ENCODE assay signal across 14 cellular contexts in genomic region chr20:1871807-1872455, GRCh38. TPM values are rescaled to one million over a fixed set of nuclear protein-coding genes. Genes with fewer than 3 reads are reported as not detected.
DNase-seq lines count a peak whose midpoint lies in the region; ATAC-seq, FAIRE-seq and TF ChIP-seq lines count a peak whose summit lies in the region.
"Had no signal": no experiment of that assay in that cellular context is flagged by ENCODE, and none has a peak within 500 bp of the region (broad histone marks: within the 10 kb centered on the region; RNA-seq: fewer than 3 reads in every experiment).

No MANE protein-coding gene starts in this region.

- no peak overlapping the region for H2BK5ac ChIP-seq in H1 (ENCODE audit: low read depth, low read length)

- POLR2A ChIA-PET in H1 (lab: Charles Lee; ENCODE audit: partially characterized antibody) = no interaction called here

- no peak overlapping the region for H3K27ac ChIP-seq in H1 (ENCODE audit: low read depth, low read length)
- H3K27ac ChIP-seq in effector memory CD4-positive, alpha-beta T cell (ENCODE audit: insufficient read depth, low read length, poor library complexity, severe bottlenecking) = no peak overlapping the region

- no peak for TF ChIP-seq POLR2A in H1 (IDR thresholded peaks at IDR 0.05; ENCODE audit: control extremely low read depth in 1 of 2, low read depth in 2 of 2, low read length in 2 of 2)

- H2BK15ac ChIP-seq in H1 (ENCODE audit: low read length) = peak overlapping the region; percentile 1; the same call in 1 of the 2 replicates

- H2BK20ac ChIP-seq in H1 (ENCODE audit: low read length) = no peak overlapping the region

- peaks cover 2% of the 10 kb centered on the region; the same call in 1 of the 2 replicates for H3K23me2 ChIP-seq in H1 (ENCODE audit: low read depth, low read length)

- H2AFZ ChIP-seq in H1 (ENCODE audit: low read length) = no peak overlapping the region

- intact Hi-C loops in activated naive CD4-positive, alpha-beta T cell treated with anti-CD3 and anti-CD28 coated beads for 36 hours (cut with micrococcal nuclease) = no loop called here

- TF ChIP-seq RAD21 in H1 (IDR thresholded peaks at IDR 0.05 in 1 of 2, conservative IDR thresholded peaks at IDR 0.05 in 1 of 2; ENCODE audit: low read depth in 2 of 2, low read length in 2 of 2) = no peak

- H2AK5ac ChIP-seq in H1 (ENCODE audit: low read depth, low read length) = no peak overlapping the region

- no peak for TF ChIP-seq EP300 in H1 (IDR thresholded peaks at IDR 0.05; ENCODE audit: borderline replicate concordance in 1 of 2, low read depth in 2 of 2, low read length in 2 of 2)

- H3K18ac ChIP-seq in H1 (ENCODE audit: extremely low read depth, low read length) = no peak overlapping the region

- H4K5ac ChIP-seq in H1 (ENCODE audit: insufficient read length, low read depth, low read length) = no peak overlapping the region

- peaks cover 25% of the 10 kb centered on the region for H3K27me3 Mint-ChIP-seq in activated naive CD4-positive, alpha-beta T cell treated with anti-CD3 and anti-CD28 coated beads for 36 hours (ENCODE audit: low read depth)
- H3K27me3 Mint-ChIP-seq in activated naive CD4-positive, alpha-beta T cell treated with anti-CD3 and anti-CD28 coated beads, Interleukin-2, amount 10 ng/mL, durations not matched to agents 7 days and 5 days = peaks cover 38% of the 10 kb centered on the region
- peaks cover 44% of the 10 kb centered on the region for H3K27me3 Mint-ChIP-seq in stimulated activated naive CD8-positive, alpha-beta T cell treated with anti-CD3 and anti-CD28 coated beads, Interleukin-15, amount 100 ng/mL, for 72 hours

- H2BK120ac ChIP-seq in H1 (replicated peaks; ENCODE audit: low read depth, low read length) = no peak overlapping the region

- in situ Hi-C loops in G401 (cut with HindIII; ENCODE audit: low sequenced_read_pairs) = no loop called here

- ATAC-seq in HG02884 (IDR thresholded peaks at IDR 0.05; ENCODE audit: unreplicated experiment) = peak; percentile 43
- ATAC-seq in stimulated activated naive CD8-positive, alpha-beta T cell treated with anti-CD3 and anti-CD28 coated beads, Interleukin-15, amount 100 ng/mL, for 72 hours = peak; percentile 85
- ATAC-seq: left lobe of liver had no signal

- H3K4me3 Mint-ChIP-seq in activated naive CD4-positive, alpha-beta T cell treated with anti-CD3 and anti-CD28 coated beads for 36 hours = no peak overlapping the region
- H3K4me3 Mint-ChIP-seq in activated naive CD4-positive, alpha-beta T cell treated with anti-CD3 and anti-CD28 coated beads, Interleukin-2, amount 10 ng/mL, durations not matched to agents 7 days and 5 days = no peak overlapping the region
- H3K4me3 Mint-ChIP-seq in stimulated activated naive CD8-positive, alpha-beta T cell treated with anti-CD3 and anti-CD28 coated beads, Interleukin-15, amount 100 ng/mL, for 72 hours = no peak overlapping the region

- H3K36me3 Mint-ChIP-seq in activated naive CD4-positive, alpha-beta T cell treated with anti-CD3 and anti-CD28 coated beads for 36 hours (ENCODE audit: low read depth) = no peaks in the 10 kb centered on the region
- no peaks in the 10 kb centered on the region for H3K36me3 Mint-ChIP-seq in activated naive CD4-positive, alpha-beta T cell treated with anti-CD3 and anti-CD28 coated beads, Interleukin-2, amount 10 ng/mL, durations not matched to agents 7 days and 5 days

- no peak overlapping the region for H3K4me2 ChIP-seq in H1 (ENCODE audit: insufficient read depth in 1 of 2, low read depth in 2 of 2, low read length in 2 of 2)

- H4K91ac ChIP-seq in H1 (replicated peaks; ENCODE audit: insufficient read length, low read length) = no peak overlapping the region

- no peak overlapping the region for H3K23ac ChIP-seq in H1 (ENCODE audit: insufficient read length)

- H3K56ac ChIP-seq in H1 (replicated peaks; ENCODE audit: insufficient read length, low read depth, low read length) = no peak overlapping the region

- peak; percentile 20 for DNase-seq in activated naive CD4-positive, alpha-beta T cell treated with anti-CD3 and anti-CD28 coated beads for 36 hours
- no peak for DNase-seq in activated naive CD4-positive, alpha-beta T cell treated with anti-CD3 and anti-CD28 coated beads, Interleukin-2, amount 10 ng/mL, durations not matched to agents 7 days and 5 days
- DNase-seq in H1 (ENCODE audit: low read depth in 1 of 2, low spot score in 2 of 2) (no peak), G401 (ENCODE audit: low spot score) (no peak), DMS 273 treated with DMSO at 0.1 percent for 48 hours (lab: John Stamatoyannopoulos, UW) (no peak)
- peak; percentile 12 to 43 for DNase-seq in stimulated activated naive CD8-positive, alpha-beta T cell treated with anti-CD3 and anti-CD28 coated beads, Interleukin-15, amount 100 ng/mL, for 72 hours
- no peak for DNase-seq in effector memory CD4-positive, alpha-beta T cell
- DNase-seq: effector CD8-positive, alpha-beta T cell; glutamatergic neuron; H7; NCI-H446; spleen had no signal

- no peaks in the 10 kb centered on the region for H3K79me2 ChIP-seq in H1 (ENCODE audit: control insufficient read depth in 1 of 2, insufficient read depth in 2 of 2, low read length in 2 of 2)

- peaks cover 0 to under 1% (median 0%) of the 10 kb centered on the region in 4 experiments; a peak in 2 of 7 replicates for H3K4me1 ChIP-seq in H1 (replicated peaks in 1 of 4; ENCODE audit: control insufficient read depth in 3 of 4, insufficient read depth in 4 of 4, low read length in 3 of 4)
- no peaks in the 10 kb centered on the region for H3K4me1 ChIP-seq in effector memory CD4-positive, alpha-beta T cell (ENCODE audit: control insufficient read depth, insufficient read depth, low read length, poor library complexity, severe bottlenecking)

- TF ChIP-seq CTCF in H1 (IDR thresholded peaks at IDR 0.05; ENCODE audit: control extremely low read depth in 1 of 3, insufficient read depth in 1 of 3, low read depth in 1 of 3, low read length in 3 of 3) = no peak

- no peak overlapping the region for H4K8ac ChIP-seq in H1 (ENCODE audit: extremely low read depth, insufficient read depth, low read length)

- H3K36me3 ChIP-seq in H1 (ENCODE audit: control insufficient read depth in 2 of 4, insufficient read depth in 4 of 4, low read length in 3 of 4) = no peaks in the 10 kb centered on the region
- H3K36me3 ChIP-seq in effector memory CD4-positive, alpha-beta T cell (ENCODE audit: control insufficient read depth, insufficient read depth, low read length) = no peaks in the 10 kb centered on the region
- H3K36me3 ChIP-seq: spleen had no signal

- no peak overlapping the region for H3K27ac Mint-ChIP-seq in activated naive CD4-positive, alpha-beta T cell treated with anti-CD3 and anti-CD28 coated beads for 36 hours
- H3K27ac Mint-ChIP-seq in activated naive CD4-positive, alpha-beta T cell treated with anti-CD3 and anti-CD28 coated beads, Interleukin-2, amount 10 ng/mL, durations not matched to agents 7 days and 5 days = no peak overlapping the region
- H3K27ac Mint-ChIP-seq in stimulated activated naive CD8-positive, alpha-beta T cell treated with anti-CD3 and anti-CD28 coated beads, Interleukin-15, amount 100 ng/mL, for 72 hours = no peak overlapping the region

- no peak overlapping the region for H3K4me3 ChIP-seq in H1 (ENCODE audit: extremely low read depth in 1 of 4, insufficient read depth in 2 of 4, low read depth in 3 of 4, low read length in 4 of 4)
- H3K4me3 ChIP-seq in effector memory CD4-positive, alpha-beta T cell (ENCODE audit: insufficient read depth, low read depth, low read length, poor library complexity, severe bottlenecking) = no peak overlapping the region
- H3K4me3 ChIP-seq: spleen had no signal

- H3K9me3 Mint-ChIP-seq in activated naive CD4-positive, alpha-beta T cell treated with anti-CD3 and anti-CD28 coated beads for 36 hours = no peaks in the 10 kb centered on the region
- H3K9me3 Mint-ChIP-seq in activated naive CD4-positive, alpha-beta T cell treated with anti-CD3 and anti-CD28 coated beads, Interleukin-2, amount 10 ng/mL, durations not matched to agents 7 days and 5 days = no peaks in the 10 kb centered on the region
- no peaks in the 10 kb centered on the region for H3K9me3 Mint-ChIP-seq in stimulated activated naive CD8-positive, alpha-beta T cell treated with anti-CD3 and anti-CD28 coated beads, Interleukin-15, amount 100 ng/mL, for 72 hours

- 89% methylated on average over 7 of the region's 7 CpGs; no CpG with 5 or more reads in 1 of the 2 experiments for WGBS in H1 (ENCODE audit: extremely low coverage in 1 of 2, insufficient coverage in 1 of 2, insufficient read length in 1 of 2, insufficient replicate concordance in 2 of 2, low coverage in 1 of 2, low lambda C conversion rate in 2 of 2, missing lambda C conversion rate in 1 of 2), 2 experiments

- no peak overlapping the region for H3K14ac ChIP-seq in H1 (ENCODE audit: insufficient read length)

- no peak overlapping the region for H3K9ac ChIP-seq in H1 (replicated peaks in 1 of 4; ENCODE audit: extremely low read depth in 1 of 4, low read depth in 3 of 4, low read length in 3 of 4)

- H3K79me1 ChIP-seq in H1 (ENCODE audit: low read depth, low read length) = no peaks in the 10 kb centered on the region; the same call in 1 of the 2 replicates

- no peaks in the 10 kb centered on the region for H3K9me3 ChIP-seq in H1 (ENCODE audit: insufficient read depth in 2 of 2, low read depth in 1 of 2, low read length in 1 of 2)
- no peaks in the 10 kb centered on the region for H3K9me3 ChIP-seq in effector memory CD4-positive, alpha-beta T cell (ENCODE audit: control insufficient read depth, low read length)
- H3K9me3 ChIP-seq: spleen had no signal

- no peak overlapping the region for H3K4ac ChIP-seq in H1 (replicated peaks; ENCODE audit: insufficient read length, low read depth, low read length)

- no peak overlapping the region for H2BK12ac ChIP-seq in H1 (ENCODE audit: low read depth, low read length)

- H3K4me1 Mint-ChIP-seq in activated naive CD4-positive, alpha-beta T cell treated with anti-CD3 and anti-CD28 coated beads for 36 hours (ENCODE audit: low read depth) = no peaks in the 10 kb centered on the region
- H3K4me1 Mint-ChIP-seq in activated naive CD4-positive, alpha-beta T cell treated with anti-CD3 and anti-CD28 coated beads, Interleukin-2, amount 10 ng/mL, durations not matched to agents 7 days and 5 days = no peaks in the 10 kb centered on the region
- H3K4me1 Mint-ChIP-seq in stimulated activated naive CD8-positive, alpha-beta T cell treated with anti-CD3 and anti-CD28 coated beads, Interleukin-15, amount 100 ng/mL, for 72 hours = peaks cover 5% of the 10 kb centered on the region

- H4K20me1 ChIP-seq in H1 (replicated peaks in 1 of 2; ENCODE audit: control insufficient read depth in 1 of 2, insufficient read depth in 2 of 2, low read length in 2 of 2) = no peaks in the 10 kb centered on the region

- no peak for FAIRE-seq in H1 (lab: Jason Lieb, UNC)

- CTCF ChIA-PET in activated naive CD4-positive, alpha-beta T cell treated with anti-CD3 and anti-CD28 coated beads for 36 hours (lab: Charles Lee) = no interaction called here
- CTCF ChIA-PET in activated naive CD4-positive, alpha-beta T cell treated with anti-CD3 and anti-CD28 coated beads, Interleukin-2, amount 10 ng/mL, durations not matched to agents 7 days and 5 days (lab: Charles Lee) = no interaction called here
- CTCF ChIA-PET in H1 (lab: Charles Lee; ENCODE audit: partially characterized antibody) = interaction anchor here (1.1 to 1.4 kb wide), 2 partner anchors 12 to 75 kb away, joined by 3 to 4 read pairs; no protein-coding TSS in a partner anchor

- H3K27me3 ChIP-seq in H1 (replicated peaks in 1 of 4; ENCODE audit: control insufficient read depth in 3 of 4, extremely low read depth in 1 of 4, insufficient read depth in 3 of 4, low read length in 3 of 4) = no peaks in the 10 kb centered on the region
- H3K27me3 ChIP-seq in effector memory CD4-positive, alpha-beta T cell (replicated peaks; ENCODE audit: control insufficient read depth, insufficient read depth, low read length, poor library complexity, severe bottlenecking) = no peaks in the 10 kb centered on the region

RNA-seq across cellular contexts. Expression of gene SIRPA, which starts 23.3 kb away (rescaled TPM):
- under 1 TPM; 0.10 to 0.12 TPM for total RNA-seq in activated naive CD4-positive, alpha-beta T cell treated with anti-CD3 and anti-CD28 coated beads for 36 hours
- 4.3 and 4.4 TPM in 2 replicates for total RNA-seq in H1 (2021; fragmentation: NEBNext Ultra II Directional; extraction: Animal tissue kit (Norgen Biotek cat#: 25700))
- polyA plus RNA-seq in H1 (2011; rRNA removed) = 3.9 and 5.7 TPM in 2 replicates
- 3.2 TPM for polyA plus RNA-seq in H1 (2011; cell fraction: cytosol; rRNA removed)
- polyA plus RNA-seq in H1 (2011; cell fraction: nucleus; rRNA removed) = 6.7 TPM
- polyA plus RNA-seq in H1 (2012, experiment 1 of 2) = 4.9 to 6.1 TPM (median 5.2 TPM) in 4 replicates
- polyA plus RNA-seq in H1 (2012, experiment 2 of 2) = 4.8 TPM
- 2.9 TPM for polyA plus RNA-seq in H1 (2013, experiment 1 of 2)
- polyA plus RNA-seq in H1 (2013, experiment 2 of 2) = 3.1 TPM
- polyA minus RNA-seq in H1 (2011; rRNA and poly(A)+ RNA removed) = 3.2 and 3.4 TPM in 2 replicates
- polyA minus RNA-seq in H1 (2011; cell fraction: cytosol; rRNA and poly(A)+ RNA removed) = 3.3 TPM
- polyA minus RNA-seq in H1 (2011; cell fraction: nucleus; rRNA and poly(A)+ RNA removed) = 3.0 TPM
- total RNA-seq in G401 (2014; rRNA removed; shearing (Covaris generic)) = 14.7 and 16.7 TPM in 2 replicates

Comparison
In these comparisons a context has a peak if more than half of its experiments do, and no peak if none do; other contexts are left out.
1. DNase-seq: peak in activated naive CD4-positive, alpha-beta T cell treated with anti-CD3 and anti-CD28 coated beads for 36 hours (single experiment) and stimulated activated naive CD8-positive, alpha-beta T cell treated with anti-CD3 and anti-CD28 coated beads, Interleukin-15, amount 100 ng/mL, for 72 hours (2 of 2); none in activated naive CD4-positive, alpha-beta T cell treated with anti-CD3 and anti-CD28 coated beads, Interleukin-2, amount 10 ng/mL, durations not matched to agents 7 days and 5 days (single experiment), H1 (0 of 2), effector memory CD4-positive, alpha-beta T cell (0 of 3), G401 (single experiment) and DMS 273 treated with DMSO at 0.1 percent for 48 hours (single experiment).